Comparison of ENCODE assay signal across 9 cellular contexts in the genomic region with DNA sequence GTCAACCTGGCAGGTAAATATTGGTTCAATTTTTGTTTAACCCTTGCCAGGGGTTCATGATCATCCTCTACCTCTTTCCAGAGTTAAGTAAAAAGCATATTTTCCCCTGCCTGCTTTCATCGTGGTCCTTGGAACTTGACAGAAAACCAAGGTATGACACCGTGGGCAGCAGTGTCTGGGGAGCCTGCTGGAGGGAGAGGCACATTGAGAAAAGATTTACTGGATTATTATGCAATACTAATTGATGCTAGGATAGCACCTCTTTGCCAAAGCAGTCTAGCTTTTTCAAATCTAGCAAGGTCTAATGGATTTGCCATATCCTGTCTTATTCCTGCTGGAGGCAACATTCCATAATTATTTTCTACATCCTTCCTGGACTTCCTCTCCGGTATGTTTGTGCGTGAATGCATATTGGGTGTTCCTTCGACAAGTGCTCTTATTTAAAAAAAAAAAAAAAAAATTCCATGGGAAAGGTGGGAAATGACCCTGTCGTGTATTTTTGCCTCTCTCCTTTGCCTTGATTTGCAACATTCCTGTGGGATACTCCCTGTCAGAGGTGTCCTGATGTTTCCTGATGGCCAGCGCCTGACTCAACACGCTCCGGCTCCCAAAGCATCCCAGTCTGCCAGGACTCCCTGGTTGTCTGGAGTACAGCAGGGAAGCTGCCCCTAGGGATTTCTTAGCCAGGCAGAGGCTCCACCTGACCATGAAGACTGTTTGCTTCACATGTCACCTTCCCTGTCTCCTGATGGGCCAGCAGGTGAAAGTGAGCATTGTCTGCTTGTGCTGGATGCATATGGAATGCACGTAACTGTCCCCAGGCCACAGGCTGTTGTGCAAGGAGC. TPM values are rescaled to one million over a fixed set of nuclear protein-coding genes. Genes with fewer than 3 reads are reported as not detected.
DNase-seq lines count a peak whose midpoint lies in the region; ATAC-seq and TF ChIP-seq lines count a peak whose summit lies in the region.
"Had no signal": no experiment of that assay in that cellular context is flagged by ENCODE, and none has a peak within 500 bp of the region (broad histone marks: within the 10 kb centered on the region; RNA-seq: fewer than 3 reads in every experiment).

No MANE protein-coding gene starts in this region.

- no peak overlapping the region for H3K4me3 ChIP-seq in H7 (ENCODE audit: insufficient read depth, low read depth, low read length)
- peak overlapping the region; percentile 68 for H3K4me3 ChIP-seq in osteoblast (ENCODE audit: insufficient read depth, low read length)
- H3K4me3 ChIP-seq: SK-N-MC had no signal

- H2AFZ ChIP-seq in osteoblast (ENCODE audit: low read length) = no peak overlapping the region

- peaks cover 68% of the 10 kb centered on the region for H3K4me1 ChIP-seq in osteoblast (ENCODE audit: insufficient read depth, low read length)

- H3K36me3 ChIP-seq in H7 (replicated peaks; ENCODE audit: control insufficient read depth, insufficient read depth, low read length) = no peaks in the 10 kb centered on the region
- H3K36me3 ChIP-seq in osteoblast (ENCODE audit: insufficient read depth, low read length) = peaks cover 43% of the 10 kb centered on the region

- H3K27me3 ChIP-seq in H7 (ENCODE audit: control insufficient read depth, insufficient read depth, low read length) (no peaks in the 10 kb centered on the region; the same call in 1 of the 2 replicates), osteoblast (ENCODE audit: insufficient read depth, low read length) (no peaks in the 10 kb centered on the region)

- DNase-seq in H7 = peak; percentile 26
- DNase-seq in SK-MEL-5 (ENCODE audit: low read depth, low spot score) = peak; percentile 61
- DNase-seq in erythroblast (lab: John Stamatoyannopoulos, UW) = no peak
- DNase-seq in osteoblast (ENCODE audit: insufficient read length, low spot score, missing footprints) = no peak
- no peak for DNase-seq in HUDEP-2 (lab: John Stamatoyannopoulos, UW; ENCODE audit: unreplicated experiment in 76 of 76)
- no peak for DNase-seq in NCI-H510A treated with DMSO at 0.1 percent for 48 hours (lab: John Stamatoyannopoulos, UW)
- DNase-seq in effector CD4-positive, alpha-beta T cell = no peak

- peak overlapping the region; percentile 62 for H3K4me2 ChIP-seq in osteoblast (ENCODE audit: insufficient read depth, low read length)

- peaks cover 17% of the 10 kb centered on the region for H4K20me1 ChIP-seq in osteoblast (ENCODE audit: insufficient read depth, low read length)

- H3K9me3 ChIP-seq in osteoblast (ENCODE audit: low read depth, low read length) = no peaks in the 10 kb centered on the region

- TF ChIP-seq POLR2A in erythroblast (IDR thresholded peaks at IDR 0.05; ENCODE audit: low read length) = peak; percentile 10

- in situ Hi-C loops in SK-MEL-5 (cut with HindIII; ENCODE audit: low pct_unique_long_range_greater_than_20kb, low sequenced_read_pairs) = no loop called here

- peaks cover 40% of the 10 kb centered on the region for H3K79me2 ChIP-seq in osteoblast (ENCODE audit: insufficient read depth, low read length)

- ATAC-seq in HG03045 (IDR thresholded peaks at IDR 0.05; ENCODE audit: unreplicated experiment) = no peak

- TF ChIP-seq CTCF in osteoblast (IDR thresholded peaks at IDR 0.05; ENCODE audit: extremely low read depth, low read depth, low read length) = no peak

- H3K27ac ChIP-seq in osteoblast (ENCODE audit: low read depth, low read length) = peak overlapping the region; percentile 92
- H3K27ac ChIP-seq: SK-N-MC had no signal

RNA-seq across cellular contexts. Expression of gene BHLHE40, which starts 6.3 kb away (rescaled TPM):
- 6.7 and 7.4 TPM in 2 replicates for total RNA-seq in H7 (2014; rRNA removed; shearing (Covaris generic))
- 61.3 and 81.0 TPM in 2 replicates for total RNA-seq in SK-MEL-5 (2014; rRNA removed; shearing (Covaris generic))
- 114 and 135 TPM in 2 replicates for polyA plus RNA-seq in SK-MEL-5 (2015; cell fraction: cytosol; rRNA removed)
- polyA plus RNA-seq in SK-MEL-5 (2015; cell fraction: nucleus; rRNA removed) = 98.2 and 128 TPM in 2 replicates
- total RNA-seq in osteoblast = 70.2 and 71.9 TPM in 2 replicates

Comparison
In these comparisons a context has a peak if more than half of its experiments do, and no peak if none do; other contexts are left out.
1. DNase-seq: peak in H7 (single experiment) and SK-MEL-5 (single experiment); none in erythroblast (0 of 2), osteoblast (single experiment), HUDEP-2 (0 of 76), NCI-H510A treated with DMSO at 0.1 percent for 48 hours (single experiment) and effector CD4-positive, alpha-beta T cell (single experiment).